ENCODE assay signal across 25 cellular contexts in genomic region chr7:108417144-108417543, GRCh38. TPM values are rescaled to one million over a fixed set of nuclear protein-coding genes. Genes with fewer than 3 reads are reported as not detected.
DNase-seq lines count a peak whose midpoint lies in the region; ATAC-seq and TF ChIP-seq lines count a peak whose summit lies in the region.
"Had no signal": no experiment of that assay in that cellular context is flagged by ENCODE, and none has a peak within 500 bp of the region (broad histone marks: within the 10 kb centered on the region; RNA-seq: fewer than 3 reads in every experiment).

No MANE protein-coding gene starts in this region.

- H3K36me3 ChIP-seq in SJCRH30, result no peaks in the 10 kb centered on the region
- H3K36me3 ChIP-seq: ascending aorta, lower lobe of right lung, upper lobe of right lung had no signal

- H3K27me3 ChIP-seq in SJCRH30, result no peaks in the 10 kb centered on the region
- H3K27me3 ChIP-seq: ascending aorta, upper lobe of right lung had no signal

- H3K27ac Mint-ChIP-seq in activated naive CD8-positive, alpha-beta T cell treated with anti-CD3 and anti-CD28 coated beads, Interleukin-2, amount 50 U/mL, for 24 hours, result peak overlapping the region; percentile 55
- H3K27ac Mint-ChIP-seq in activated naive CD8-positive, alpha-beta T cell treated with anti-CD3 and anti-CD28 coated beads for 36 hours, result no peak overlapping the region
- H3K27ac Mint-ChIP-seq in glutamatergic neuron (ENCODE audit: unreplicated experiment), result no peak overlapping the region
- peak overlapping the region; percentile 25 for H3K27ac Mint-ChIP-seq in type B pancreatic cell
- H3K27ac Mint-ChIP-seq: activated CD4-positive, alpha-beta T cell treated with anti-CD3 and anti-CD28 coated beads, Interleukin-2, amount 10 ng/mL, durations not matched to agents 24 days and 14 days; activated naive CD4-positive, alpha-beta T cell treated with anti-CD3 and anti-CD28 coated beads, Interleukin-2, amount 50 U/mL, for 72 hours; natural killer cell; stimulated activated effector memory CD8-positive, alpha-beta T cell treated with anti-CD3 and anti-CD28 coated beads, Interleukin-12 subunit alpha, Interleukin-12 subunit beta, amount 100 ng/mL, for 72 hours had no signal

- no peaks in the 10 kb centered on the region for H3K9me3 ChIP-seq in SJCRH30 (replicated peaks)
- H3K9me3 ChIP-seq: ascending aorta, lower lobe of right lung, psoas muscle, upper lobe of right lung had no signal

- peak overlapping the region; percentile 73; the same call in 1 of the 2 replicates for H3K27ac ChIP-seq in SJCRH30
- H3K27ac ChIP-seq: 22Rv1, ascending aorta, lower lobe of right lung, psoas muscle, upper lobe of right lung, VCaP had no signal

- no peak for ATAC-seq in activated naive CD8-positive, alpha-beta T cell treated with anti-CD3 and anti-CD28 coated beads, Interleukin-2, amount 50 U/mL, for 24 hours
- ATAC-seq in GM21423 (IDR thresholded peaks at IDR 0.05; ENCODE audit: unreplicated experiment), result no peak
- ATAC-seq: lower lobe of right lung; natural killer cell; psoas muscle; stimulated activated effector memory CD8-positive, alpha-beta T cell treated with anti-CD3 and anti-CD28 coated beads, Interleukin-12 subunit alpha, Interleukin-12 subunit beta, amount 100 ng/mL, for 72 hours; upper lobe of right lung had no signal

- peaks cover 44% of the 10 kb centered on the region for H3K4me1 ChIP-seq in SJCRH30
- H3K4me1 ChIP-seq: ascending aorta, lower lobe of right lung, psoas muscle, upper lobe of right lung had no signal

- TF ChIP-seq CTCF in glutamatergic neuron (IDR thresholded peaks at IDR 0.05; ENCODE audit: partially characterized antibody, unreplicated experiment) (no peak), type B pancreatic cell (conservative IDR thresholded peaks at IDR 0.05) (no peak)

- H3K36me3 Mint-ChIP-seq in activated naive CD8-positive, alpha-beta T cell treated with anti-CD3 and anti-CD28 coated beads, Interleukin-2, amount 50 U/mL, for 24 hours (ENCODE audit: low read depth), result peaks cover 2% of the 10 kb centered on the region
- peaks cover 16% of the 10 kb centered on the region for H3K36me3 Mint-ChIP-seq in activated naive CD8-positive, alpha-beta T cell treated with anti-CD3 and anti-CD28 coated beads for 36 hours
- H3K36me3 Mint-ChIP-seq in glutamatergic neuron (ENCODE audit: unreplicated experiment) (no peaks in the 10 kb centered on the region), type B pancreatic cell (peaks cover 4% of the 10 kb centered on the region)
- H3K36me3 Mint-ChIP-seq: natural killer cell; stimulated activated effector memory CD8-positive, alpha-beta T cell treated with anti-CD3 and anti-CD28 coated beads, Interleukin-12 subunit alpha, Interleukin-12 subunit beta, amount 100 ng/mL, for 72 hours had no signal

- H3K4me3 ChIP-seq in SJCRH30, result no peak overlapping the region
- H3K4me3 ChIP-seq: ascending aorta, GM12878, lower lobe of right lung, psoas muscle, upper lobe of right lung had no signal

- H3K27me3 Mint-ChIP-seq in activated naive CD8-positive, alpha-beta T cell treated with anti-CD3 and anti-CD28 coated beads, Interleukin-2, amount 50 U/mL, for 24 hours, result peaks cover 9% of the 10 kb centered on the region
- no peaks in the 10 kb centered on the region for H3K27me3 Mint-ChIP-seq in activated naive CD8-positive, alpha-beta T cell treated with anti-CD3 and anti-CD28 coated beads for 36 hours
- H3K27me3 Mint-ChIP-seq in glutamatergic neuron (ENCODE audit: unreplicated experiment) (peaks cover 2% of the 10 kb centered on the region), type B pancreatic cell (no peaks in the 10 kb centered on the region)

- peaks cover 83% of the 10 kb centered on the region for H3K4me1 Mint-ChIP-seq in activated naive CD8-positive, alpha-beta T cell treated with anti-CD3 and anti-CD28 coated beads, Interleukin-2, amount 50 U/mL, for 24 hours
- peaks cover 63% of the 10 kb centered on the region for H3K4me1 Mint-ChIP-seq in activated naive CD8-positive, alpha-beta T cell treated with anti-CD3 and anti-CD28 coated beads for 36 hours
- H3K4me1 Mint-ChIP-seq in glutamatergic neuron (ENCODE audit: low read depth, unreplicated experiment), result peaks cover 57% of the 10 kb centered on the region
- H3K4me1 Mint-ChIP-seq in type B pancreatic cell (ENCODE audit: unreplicated experiment), result peaks cover 27% of the 10 kb centered on the region
- H3K4me1 Mint-ChIP-seq: natural killer cell; stimulated activated effector memory CD8-positive, alpha-beta T cell treated with anti-CD3 and anti-CD28 coated beads, Interleukin-12 subunit alpha, Interleukin-12 subunit beta, amount 100 ng/mL, for 72 hours had no signal

- DNase-seq in activated naive CD8-positive, alpha-beta T cell treated with anti-CD3 and anti-CD28 coated beads, Interleukin-2, amount 50 U/mL, for 24 hours, result no peak
- DNase-seq in activated naive CD8-positive, alpha-beta T cell treated with anti-CD3 and anti-CD28 coated beads for 36 hours, result no peak
- DNase-seq in SJCRH30, result no peak
- no peak for DNase-seq in glutamatergic neuron
- no peak for DNase-seq in type B pancreatic cell (ENCODE audit: extremely low spot score, unreplicated experiment)
- no peak for DNase-seq in NCI-H774 (lab: John Stamatoyannopoulos, UW)
- DNase-seq in NCI-H2196 (lab: John Stamatoyannopoulos, UW; ENCODE audit: unreplicated experiment), result no peak
- DNase-seq: activated CD4-positive, alpha-beta T cell treated with anti-CD3 and anti-CD28 coated beads, Interleukin-2, amount 10 ng/mL, durations not matched to agents 24 days and 14 days; activated effector memory CD4-positive, alpha-beta T cell treated with Interleukin-2 at 50 U/mL for 16 hours; foreskin melanocyte; lower lobe of right lung; natural killer cell; NCI-H2081; NCI-H345; psoas muscle; substantia nigra; T1000; upper lobe of right lung had no signal

- peaks cover 10% of the 10 kb centered on the region for H3K9me3 Mint-ChIP-seq in activated naive CD8-positive, alpha-beta T cell treated with anti-CD3 and anti-CD28 coated beads, Interleukin-2, amount 50 U/mL, for 24 hours
- H3K9me3 Mint-ChIP-seq in activated naive CD8-positive, alpha-beta T cell treated with anti-CD3 and anti-CD28 coated beads for 36 hours, result peaks cover 5% of the 10 kb centered on the region
- H3K9me3 Mint-ChIP-seq in glutamatergic neuron (ENCODE audit: unreplicated experiment) (peaks cover 4% of the 10 kb centered on the region), type B pancreatic cell (no peaks in the 10 kb centered on the region)
- H3K9me3 Mint-ChIP-seq: activated CD4-positive, alpha-beta T cell treated with anti-CD3 and anti-CD28 coated beads, Interleukin-2, amount 10 ng/mL, durations not matched to agents 24 days and 14 days had no signal

- no peak overlapping the region for H3K4me3 Mint-ChIP-seq in activated naive CD8-positive, alpha-beta T cell treated with anti-CD3 and anti-CD28 coated beads, Interleukin-2, amount 50 U/mL, for 24 hours
- no peak overlapping the region for H3K4me3 Mint-ChIP-seq in activated naive CD8-positive, alpha-beta T cell treated with anti-CD3 and anti-CD28 coated beads for 36 hours
- H3K4me3 Mint-ChIP-seq in glutamatergic neuron (ENCODE audit: unreplicated experiment) (peak overlapping the region; percentile 8), type B pancreatic cell (no peak overlapping the region)
- H3K4me3 Mint-ChIP-seq: activated CD4-positive, alpha-beta T cell treated with anti-CD3 and anti-CD28 coated beads, Interleukin-2, amount 10 ng/mL, durations not matched to agents 24 days and 14 days; natural killer cell; stimulated activated effector memory CD8-positive, alpha-beta T cell treated with anti-CD3 and anti-CD28 coated beads, Interleukin-12 subunit alpha, Interleukin-12 subunit beta, amount 100 ng/mL, for 72 hours had no signal

RNA-seq across cellular contexts. Expression of gene NRCAM, which starts 39.1 kb away (rescaled TPM):
- 1 to 10 TPM; 3.9 to 4.6 TPM for total RNA-seq in activated naive CD8-positive, alpha-beta T cell treated with anti-CD3 and anti-CD28 coated beads for 36 hours
- 28.5 and 30.8 TPM in 2 replicates for total RNA-seq in SJCRH30 (2014; rRNA removed; shearing (Covaris generic))
- total RNA-seq in glutamatergic neuron (ENCODE audit: unreplicated experiment) (120 TPM), type B pancreatic cell (ENCODE audit: low replicate concordance) (34.4 and 41.0 TPM in 2 replicates)
- total RNA-seq: activated CD4-positive, alpha-beta T cell treated with anti-CD3 and anti-CD28 coated beads, Interleukin-2, amount 10 ng/mL, durations not matched to agents 24 days and 14 days had no signal

Comparison
In these comparisons a context has a peak if more than half of its experiments do, and no peak if none do; other contexts are left out.
1. H3K27ac Mint-ChIP-seq: peak in activated naive CD8-positive, alpha-beta T cell treated with anti-CD3 and anti-CD28 coated beads, Interleukin-2, amount 50 U/mL, for 24 hours (single experiment) and type B pancreatic cell (single experiment); none in activated naive CD8-positive, alpha-beta T cell treated with anti-CD3 and anti-CD28 coated beads for 36 hours (single experiment) and glutamatergic neuron (single experiment).